Comparison of ENCODE assay signal across 1 cellular context in the genomic region with DNA sequence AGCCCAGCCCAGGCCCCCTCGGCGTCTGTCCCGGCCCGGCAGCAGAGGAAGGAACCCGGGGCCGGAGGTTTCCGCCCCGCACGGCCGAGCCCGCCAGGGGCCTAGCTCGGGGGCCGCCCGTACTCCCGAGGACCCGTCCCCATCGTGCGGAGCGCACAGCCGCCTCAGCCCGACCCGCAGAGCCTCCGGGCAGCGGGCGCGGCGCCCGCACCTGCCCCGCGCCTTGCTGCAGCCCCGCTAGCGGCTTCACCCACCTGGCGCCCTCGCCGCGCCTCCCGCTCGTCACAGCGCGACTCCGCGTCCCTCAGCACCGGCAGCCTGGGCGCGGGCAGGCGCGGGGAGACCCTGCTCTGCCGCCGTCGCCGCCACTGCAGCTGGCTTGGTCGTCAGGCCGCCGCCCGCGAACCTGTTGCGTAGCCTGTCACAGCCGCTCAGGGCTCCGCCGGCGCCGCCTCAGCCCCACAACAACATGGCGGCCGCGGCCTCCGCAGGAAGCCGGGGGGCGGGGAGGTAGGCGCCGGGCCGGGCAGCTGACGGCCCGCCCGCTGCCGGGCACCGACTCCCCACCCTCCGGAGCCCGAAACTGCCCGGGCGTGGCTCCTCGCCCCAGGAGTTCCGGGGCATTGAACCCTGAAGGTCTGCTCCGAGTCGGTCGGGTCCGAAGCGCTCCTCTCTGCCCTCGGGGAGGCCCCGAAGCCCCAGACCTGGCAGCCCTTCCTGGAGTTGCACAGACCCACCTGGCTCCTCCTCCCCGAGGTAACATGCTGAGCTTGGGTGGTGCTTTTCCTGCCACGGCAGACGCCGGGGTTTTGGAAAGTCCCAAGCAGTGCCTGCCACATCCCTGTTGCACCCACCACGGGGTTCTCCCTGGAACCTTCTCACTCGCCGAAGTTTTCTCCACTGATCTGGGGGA.
A peak's percentile ranks its signal among the peaks of the same experiment; 100 is the strongest.
TF ChIP-seq lines count a peak whose summit lies in the region.

A gene (minus strand): TSS at position 487 of the 913 bp plus-strand sequence. CDS start 32,454 bp downstream, outside the sequence.

TF ChIP-seq in GM12878, 131 proteins besides CTCF, POLR2A, EP300 and RAD21 (continued from another document and continues in another):
- TF ChIP-seq, protein P1, sequence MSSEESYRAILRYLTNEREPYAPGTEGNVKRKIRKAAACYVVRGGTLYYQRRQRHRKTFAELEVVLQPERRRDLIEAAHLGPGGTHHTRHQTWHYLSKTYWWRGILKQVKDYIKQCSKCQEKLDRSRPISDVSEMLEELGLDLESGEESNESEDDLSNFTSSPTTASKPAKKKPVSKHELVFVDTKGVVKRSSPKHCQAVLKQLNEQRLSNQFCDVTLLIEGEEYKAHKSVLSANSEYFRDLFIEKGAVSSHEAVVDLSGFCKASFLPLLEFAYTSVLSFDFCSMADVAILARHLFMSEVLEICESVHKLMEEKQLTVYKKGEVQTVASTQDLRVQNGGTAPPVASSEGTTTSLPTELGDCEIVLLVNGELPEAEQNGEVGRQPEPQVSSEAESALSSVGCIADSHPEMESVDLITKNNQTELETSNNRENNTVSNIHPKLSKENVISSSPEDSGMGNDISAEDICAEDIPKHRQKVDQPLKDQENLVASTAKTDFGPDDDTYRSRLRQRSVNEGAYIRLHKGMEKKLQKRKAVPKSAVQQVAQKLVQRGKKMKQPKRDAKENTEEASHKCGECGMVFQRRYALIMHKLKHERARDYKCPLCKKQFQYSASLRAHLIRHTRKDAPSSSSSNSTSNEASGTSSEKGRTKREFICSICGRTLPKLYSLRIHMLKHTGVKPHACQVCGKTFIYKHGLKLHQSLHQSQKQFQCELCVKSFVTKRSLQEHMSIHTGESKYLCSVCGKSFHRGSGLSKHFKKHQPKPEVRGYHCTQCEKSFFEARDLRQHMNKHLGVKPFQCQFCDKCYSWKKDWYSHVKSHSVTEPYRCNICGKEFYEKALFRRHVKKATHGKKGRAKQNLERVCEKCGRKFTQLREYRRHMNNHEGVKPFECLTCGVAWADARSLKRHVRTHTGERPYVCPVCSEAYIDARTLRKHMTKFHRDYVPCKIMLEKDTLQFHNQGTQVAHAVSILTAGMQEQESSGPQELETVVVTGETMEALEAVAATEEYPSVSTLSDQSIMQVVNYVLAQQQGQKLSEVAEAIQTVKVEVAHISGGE (CRISPR knock-in tag; IDR thresholded peaks at IDR 0.05): no peak
- TF ChIP-seq SUZ12 (IDR thresholded peaks at IDR 0.05; ENCODE audit: unreplicated experiment) (no peak), CBX3 (IDR thresholded peaks at IDR 0.05; ENCODE audit: borderline replicate concordance, low read depth) (no peak), FOXM1 (IDR thresholded peaks at IDR 0.05; ENCODE audit: low read depth, low read length) (no peak), SREBF1 (IDR thresholded peaks at IDR 0.05; ENCODE audit: low read length) (0 out of 2 replicates have a peak, but pooled peaks have one; percentile 17), SPI1 (IDR thresholded peaks at IDR 0.05; ENCODE audit: borderline replicate concordance, insufficient read depth, low read depth, low read length) (no peak), SP1 (IDR thresholded peaks at IDR 0.05; ENCODE audit: low read depth, low read length) (peak; percentile 13), HDAC6 (IDR thresholded peaks at IDR 0.05; ENCODE audit: unreplicated experiment) (no peak), ZNF274 (IDR thresholded peaks at IDR 0.05; ENCODE audit: insufficient read depth, insufficient read length) (no peak), DPF2 (IDR thresholded peaks at IDR 0.05) (peak; percentile 84), BACH1 (IDR thresholded peaks at IDR 0.05; ENCODE audit: borderline replicate concordance) (peak; percentile 55; the same call in 1 of the 2 replicates), IKZF1 (conservative IDR thresholded peaks at IDR 0.05) (peak; percentile 94), MTA3 (IDR thresholded peaks at IDR 0.05; ENCODE audit: borderline replicate concordance, low read length) (no peak), MEF2A (IDR thresholded peaks at IDR 0.05; ENCODE audit: insufficient read depth, low read depth, low read length) (no peak), PAX5 (IDR thresholded peaks at IDR 0.05; ENCODE audit: borderline replicate concordance, low read depth, low read length) (no peak; the same call in 1 of the 2 replicates), NFXL1 (IDR thresholded peaks at IDR 0.05; ENCODE audit: borderline replicate concordance) (no peak), CREB1 (IDR thresholded peaks at IDR 0.05; ENCODE audit: low read depth) (no peak; the same call in 1 of the 2 replicates), POLR2AphosphoS2 (IDR thresholded peaks at IDR 0.05; ENCODE audit: low read depth, low read length) (no peak), ZNF217 (IDR thresholded peaks at IDR 0.05) (0 out of 2 replicates have a peak, but pooled peaks have one; percentile 47), CBFB (IDR thresholded peaks at IDR 0.05; ENCODE audit: low read depth) (peak; percentile 72; the same call in 1 of the 2 replicates)
- TF ChIP-seq, protein P2, sequence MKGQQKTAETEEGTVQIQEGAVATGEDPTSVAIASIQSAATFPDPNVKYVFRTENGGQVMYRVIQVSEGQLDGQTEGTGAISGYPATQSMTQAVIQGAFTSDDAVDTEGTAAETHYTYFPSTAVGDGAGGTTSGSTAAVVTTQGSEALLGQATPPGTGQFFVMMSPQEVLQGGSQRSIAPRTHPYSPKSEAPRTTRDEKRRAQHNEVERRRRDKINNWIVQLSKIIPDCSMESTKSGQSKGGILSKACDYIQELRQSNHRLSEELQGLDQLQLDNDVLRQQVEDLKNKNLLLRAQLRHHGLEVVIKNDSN (IDR thresholded peaks at IDR 0.05; ENCODE audit: borderline replicate concordance, extremely low read length, insufficient read depth, low read depth, low read length): no peak
- TF ChIP-seq, protein P3, sequence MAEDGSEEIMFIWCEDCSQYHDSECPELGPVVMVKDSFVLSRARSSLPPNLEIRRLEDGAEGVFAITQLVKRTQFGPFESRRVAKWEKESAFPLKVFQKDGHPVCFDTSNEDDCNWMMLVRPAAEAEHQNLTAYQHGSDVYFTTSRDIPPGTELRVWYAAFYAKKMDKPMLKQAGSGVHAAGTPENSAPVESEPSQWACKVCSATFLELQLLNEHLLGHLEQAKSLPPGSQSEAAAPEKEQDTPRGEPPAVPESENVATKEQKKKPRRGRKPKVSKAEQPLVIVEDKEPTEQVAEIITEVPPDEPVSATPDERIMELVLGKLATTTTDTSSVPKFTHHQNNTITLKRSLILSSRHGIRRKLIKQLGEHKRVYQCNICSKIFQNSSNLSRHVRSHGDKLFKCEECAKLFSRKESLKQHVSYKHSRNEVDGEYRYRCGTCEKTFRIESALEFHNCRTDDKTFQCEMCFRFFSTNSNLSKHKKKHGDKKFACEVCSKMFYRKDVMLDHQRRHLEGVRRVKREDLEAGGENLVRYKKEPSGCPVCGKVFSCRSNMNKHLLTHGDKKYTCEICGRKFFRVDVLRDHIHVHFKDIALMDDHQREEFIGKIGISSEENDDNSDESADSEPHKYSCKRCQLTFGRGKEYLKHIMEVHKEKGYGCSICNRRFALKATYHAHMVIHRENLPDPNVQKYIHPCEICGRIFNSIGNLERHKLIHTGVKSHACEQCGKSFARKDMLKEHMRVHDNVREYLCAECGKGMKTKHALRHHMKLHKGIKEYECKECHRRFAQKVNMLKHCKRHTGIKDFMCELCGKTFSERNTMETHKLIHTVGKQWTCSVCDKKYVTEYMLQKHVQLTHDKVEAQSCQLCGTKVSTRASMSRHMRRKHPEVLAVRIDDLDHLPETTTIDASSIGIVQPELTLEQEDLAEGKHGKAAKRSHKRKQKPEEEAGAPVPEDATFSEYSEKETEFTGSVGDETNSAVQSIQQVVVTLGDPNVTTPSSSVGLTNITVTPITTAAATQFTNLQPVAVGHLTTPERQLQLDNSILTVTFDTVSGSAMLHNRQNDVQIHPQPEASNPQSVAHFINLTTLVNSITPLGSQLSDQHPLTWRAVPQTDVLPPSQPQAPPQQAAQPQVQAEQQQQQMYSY (CRISPR knock-in tag; IDR thresholded peaks at IDR 0.05): no peak
- TF ChIP-seq, protein P4, sequence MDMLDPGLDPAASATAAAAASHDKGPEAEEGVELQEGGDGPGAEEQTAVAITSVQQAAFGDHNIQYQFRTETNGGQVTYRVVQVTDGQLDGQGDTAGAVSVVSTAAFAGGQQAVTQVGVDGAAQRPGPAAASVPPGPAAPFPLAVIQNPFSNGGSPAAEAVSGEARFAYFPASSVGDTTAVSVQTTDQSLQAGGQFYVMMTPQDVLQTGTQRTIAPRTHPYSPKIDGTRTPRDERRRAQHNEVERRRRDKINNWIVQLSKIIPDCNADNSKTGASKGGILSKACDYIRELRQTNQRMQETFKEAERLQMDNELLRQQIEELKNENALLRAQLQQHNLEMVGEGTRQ (IDR thresholded peaks at IDR 0.05; ENCODE audit: borderline replicate concordance, low read depth, low read length): no peak; the same call in 1 of the 2 replicates
- TF ChIP-seq, protein P5, sequence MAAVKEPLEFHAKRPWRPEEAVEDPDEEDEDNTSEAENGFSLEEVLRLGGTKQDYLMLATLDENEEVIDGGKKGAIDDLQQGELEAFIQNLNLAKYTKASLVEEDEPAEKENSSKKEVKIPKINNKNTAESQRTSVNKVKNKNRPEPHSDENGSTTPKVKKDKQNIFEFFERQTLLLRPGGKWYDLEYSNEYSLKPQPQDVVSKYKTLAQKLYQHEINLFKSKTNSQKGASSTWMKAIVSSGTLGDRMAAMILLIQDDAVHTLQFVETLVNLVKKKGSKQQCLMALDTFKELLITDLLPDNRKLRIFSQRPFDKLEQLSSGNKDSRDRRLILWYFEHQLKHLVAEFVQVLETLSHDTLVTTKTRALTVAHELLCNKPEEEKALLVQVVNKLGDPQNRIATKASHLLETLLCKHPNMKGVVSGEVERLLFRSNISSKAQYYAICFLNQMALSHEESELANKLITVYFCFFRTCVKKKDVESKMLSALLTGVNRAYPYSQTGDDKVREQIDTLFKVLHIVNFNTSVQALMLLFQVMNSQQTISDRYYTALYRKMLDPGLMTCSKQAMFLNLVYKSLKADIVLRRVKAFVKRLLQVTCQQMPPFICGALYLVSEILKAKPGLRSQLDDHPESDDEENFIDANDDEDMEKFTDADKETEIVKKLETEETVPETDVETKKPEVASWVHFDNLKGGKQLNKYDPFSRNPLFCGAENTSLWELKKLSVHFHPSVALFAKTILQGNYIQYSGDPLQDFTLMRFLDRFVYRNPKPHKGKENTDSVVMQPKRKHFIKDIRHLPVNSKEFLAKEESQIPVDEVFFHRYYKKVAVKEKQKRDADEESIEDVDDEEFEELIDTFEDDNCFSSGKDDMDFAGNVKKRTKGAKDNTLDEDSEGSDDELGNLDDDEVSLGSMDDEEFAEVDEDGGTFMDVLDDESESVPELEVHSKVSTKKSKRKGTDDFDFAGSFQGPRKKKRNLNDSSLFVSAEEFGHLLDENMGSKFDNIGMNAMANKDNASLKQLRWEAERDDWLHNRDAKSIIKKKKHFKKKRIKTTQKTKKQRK (IDR thresholded peaks at IDR 0.05; ENCODE audit: low read depth, low read length): no peak
- TF ChIP-seq, protein P6, sequence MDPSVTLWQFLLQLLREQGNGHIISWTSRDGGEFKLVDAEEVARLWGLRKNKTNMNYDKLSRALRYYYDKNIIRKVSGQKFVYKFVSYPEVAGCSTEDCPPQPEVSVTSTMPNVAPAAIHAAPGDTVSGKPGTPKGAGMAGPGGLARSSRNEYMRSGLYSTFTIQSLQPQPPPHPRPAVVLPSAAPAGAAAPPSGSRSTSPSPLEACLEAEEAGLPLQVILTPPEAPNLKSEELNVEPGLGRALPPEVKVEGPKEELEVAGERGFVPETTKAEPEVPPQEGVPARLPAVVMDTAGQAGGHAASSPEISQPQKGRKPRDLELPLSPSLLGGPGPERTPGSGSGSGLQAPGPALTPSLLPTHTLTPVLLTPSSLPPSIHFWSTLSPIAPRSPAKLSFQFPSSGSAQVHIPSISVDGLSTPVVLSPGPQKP (IDR thresholded peaks at IDR 0.05; ENCODE audit: low read depth, low read length): no peak
- TF ChIP-seq, protein P7, sequence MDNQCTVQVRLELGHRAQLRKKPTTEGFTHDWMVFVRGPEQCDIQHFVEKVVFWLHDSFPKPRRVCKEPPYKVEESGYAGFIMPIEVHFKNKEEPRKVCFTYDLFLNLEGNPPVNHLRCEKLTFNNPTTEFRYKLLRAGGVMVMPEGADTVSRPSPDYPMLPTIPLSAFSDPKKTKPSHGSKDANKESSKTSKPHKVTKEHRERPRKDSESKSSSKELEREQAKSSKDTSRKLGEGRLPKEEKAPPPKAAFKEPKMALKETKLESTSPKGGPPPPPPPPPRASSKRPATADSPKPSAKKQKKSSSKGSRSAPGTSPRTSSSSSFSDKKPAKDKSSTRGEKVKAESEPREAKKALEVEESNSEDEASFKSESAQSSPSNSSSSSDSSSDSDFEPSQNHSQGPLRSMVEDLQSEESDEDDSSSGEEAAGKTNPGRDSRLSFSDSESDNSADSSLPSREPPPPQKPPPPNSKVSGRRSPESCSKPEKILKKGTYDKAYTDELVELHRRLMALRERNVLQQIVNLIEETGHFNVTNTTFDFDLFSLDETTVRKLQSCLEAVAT (IDR thresholded peaks at IDR 0.05): no peak
- TF ChIP-seq, protein P8, sequence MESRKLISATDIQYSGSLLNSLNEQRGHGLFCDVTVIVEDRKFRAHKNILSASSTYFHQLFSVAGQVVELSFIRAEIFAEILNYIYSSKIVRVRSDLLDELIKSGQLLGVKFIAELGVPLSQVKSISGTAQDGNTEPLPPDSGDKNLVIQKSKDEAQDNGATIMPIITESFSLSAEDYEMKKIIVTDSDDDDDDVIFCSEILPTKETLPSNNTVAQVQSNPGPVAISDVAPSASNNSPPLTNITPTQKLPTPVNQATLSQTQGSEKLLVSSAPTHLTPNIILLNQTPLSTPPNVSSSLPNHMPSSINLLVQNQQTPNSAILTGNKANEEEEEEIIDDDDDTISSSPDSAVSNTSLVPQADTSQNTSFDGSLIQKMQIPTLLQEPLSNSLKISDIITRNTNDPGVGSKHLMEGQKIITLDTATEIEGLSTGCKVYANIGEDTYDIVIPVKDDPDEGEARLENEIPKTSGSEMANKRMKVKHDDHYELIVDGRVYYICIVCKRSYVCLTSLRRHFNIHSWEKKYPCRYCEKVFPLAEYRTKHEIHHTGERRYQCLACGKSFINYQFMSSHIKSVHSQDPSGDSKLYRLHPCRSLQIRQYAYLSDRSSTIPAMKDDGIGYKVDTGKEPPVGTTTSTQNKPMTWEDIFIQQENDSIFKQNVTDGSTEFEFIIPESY (IDR thresholded peaks at IDR 0.05): no peak
